ENCODE assay signal across 2 cellular contexts in genomic region chr20:13703265-13703664, GRCh38.
TF ChIP-seq lines count a peak whose summit lies in the region.

No MANE protein-coding gene starts in this region.

TF ChIP-seq in Ishikawa, 13 proteins besides CTCF, POLR2A, EP300 and RAD21 (continued from another document):
- TF ChIP-seq FOXM1 (IDR thresholded peaks at IDR 0.05; ENCODE audit: borderline replicate concordance, low read depth) (no peak), MAX (IDR thresholded peaks at IDR 0.05) (no peak), REST (IDR thresholded peaks at IDR 0.05; ENCODE audit: low read depth) (no peak), NFIC (IDR thresholded peaks at IDR 0.05) (no peak), CREB1 (IDR thresholded peaks at IDR 0.05; ENCODE audit: low read depth) (no peak), YY1 (IDR thresholded peaks at IDR 0.05; ENCODE audit: low read depth) (no peak), EGR1 (IDR thresholded peaks at IDR 0.05) (no peak), TCF12 (IDR thresholded peaks at IDR 0.05; ENCODE audit: low read depth) (no peak), USF1 (IDR thresholded peaks at IDR 0.05) (no peak), CEBPB (IDR thresholded peaks at IDR 0.05) (no peak), TAF1 (IDR thresholded peaks at IDR 0.05; ENCODE audit: low read depth) (no peak), TEAD4 (IDR thresholded peaks at IDR 0.05) (no peak)

TF ChIP-seq in H1, 55 proteins besides CTCF, POLR2A, EP300 and RAD21:
- TF ChIP-seq MAX (IDR thresholded peaks at IDR 0.05) (no peak), HDAC2 (IDR thresholded peaks at IDR 0.05; ENCODE audit: borderline replicate concordance in 1 of 2, low read depth in 2 of 2, low read length in 2 of 2) (no peak), CBX5 (IDR thresholded peaks at IDR 0.05; ENCODE audit: low read depth, low read length) (no peak), TCF12 (IDR thresholded peaks at IDR 0.05; ENCODE audit: low read depth, low read length) (no peak), CEBPB (IDR thresholded peaks at IDR 0.05; ENCODE audit: low read depth, low read length) (peak; percentile 48; the same call in 1 of the 2 replicates), ZNF274 (IDR thresholded peaks at IDR 0.05; ENCODE audit: borderline replicate concordance, extremely low read depth, low read length) (no peak)
TF ChIP-seq in H1: peak in this region for 1.
